ENCODE assay signal across 13 cellular contexts in genomic region chr18:13541621-13542519, GRCh38.
A peak's percentile ranks its signal among the peaks of the same experiment; 100 is the strongest.
DNase-seq lines count a peak whose midpoint lies in the region; ATAC-seq and TF ChIP-seq lines count a peak whose summit lies in the region.
"Had no signal": no experiment of that assay in that cellular context is flagged by ENCODE, and none has a peak within 500 bp of the region (broad histone marks: within the 10 kb centered on the region; RNA-seq: fewer than 3 reads in every experiment).

No MANE protein-coding gene starts in this region.

- intact Hi-C loops in left ventricle myocardium inferior (cut with micrococcal nuclease) (no loop called here), prostate gland (cut with DNase I) (no loop called here)

- H3K9me3 ChIP-seq in left ventricle myocardium inferior (replicated peaks) (no peaks in the 10 kb centered on the region), prostate gland (no peaks in the 10 kb centered on the region)
- H3K9me3 ChIP-seq: lower lobe of right lung had no signal

- ATAC-seq in stimulated activated naive B cell treated with anti-CD40 and anti-IgM and Interleukin-4, amounts not matched to agents 10 μg/mL and 1 μg/mL and 100 μg/mL, for 72 hours (replicated peaks), result no peak
- no peak for ATAC-seq in GM18520 (IDR thresholded peaks at IDR 0.05; ENCODE audit: unreplicated experiment)

- H3K27me3 Mint-ChIP-seq in stimulated activated naive B cell treated with anti-CD40 and anti-IgM and Interleukin-4, amounts not matched to agents 10 μg/mL and 1 μg/mL and 100 μg/mL, for 72 hours, result no peaks in the 10 kb centered on the region
- H3K27me3 Mint-ChIP-seq: CD4-positive, alpha-beta memory T cell had no signal

- H3K36me3 ChIP-seq in left ventricle myocardium inferior, result no peaks in the 10 kb centered on the region
- no peaks in the 10 kb centered on the region for H3K36me3 ChIP-seq in prostate gland
- H3K36me3 ChIP-seq: lower lobe of right lung had no signal

- TF ChIP-seq POLR2A in prostate gland (IDR thresholded peaks at IDR 0.05), result no peak

- DNase-seq in Caki2 (ENCODE audit: low read depth), result peak; percentile 8
- peak; percentile 52 for DNase-seq in NCI-H2029 (lab: John Stamatoyannopoulos, UW)
- DNase-seq in left ventricle myocardium inferior, result no peak
- DNase-seq in prostate gland (ENCODE audit: low spot score), result peak; percentile 72
- DNase-seq in stimulated activated CD4-positive, alpha-beta T cell treated with anti-CD3 and anti-CD28 coated beads, Interleukin-15, amount 100 ng/mL, for 24 hours, result no peak
- DNase-seq in stimulated activated naive B cell treated with anti-CD40 and anti-IgM and Interleukin-4, amounts not matched to agents 10 μg/mL and 1 μg/mL and 100 μg/mL, for 72 hours, result no peak
- DNase-seq in glomerular visceral epithelial cell (ENCODE audit: extremely low spot score), result no peak
- DNase-seq: CD4-positive, alpha-beta memory T cell; lower lobe of right lung; stimulated activated CD4-positive, alpha-beta T cell treated with anti-CD3 and anti-CD28 coated beads, Interleukin-2, amount 100 ng/mL, for 48 hours; stimulated activated naive CD4-positive, alpha-beta T cell treated with Interleukin-2 at 50 U/mL for 16 hours had no signal

- H3K27me3 ChIP-seq in left ventricle myocardium inferior (ENCODE audit: low read depth), result no peaks in the 10 kb centered on the region
- H3K27me3 ChIP-seq in prostate gland (replicated peaks; ENCODE audit: insufficient read depth), result no peaks in the 10 kb centered on the region

- no peak for TF ChIP-seq CTCF in left ventricle myocardium inferior (IDR thresholded peaks at IDR 0.05; ENCODE audit: borderline replicate concordance)
- TF ChIP-seq CTCF in prostate gland (IDR thresholded peaks at IDR 0.05), result no peak

- H3K9me3 Mint-ChIP-seq in stimulated activated naive B cell treated with anti-CD40 and anti-IgM and Interleukin-4, amounts not matched to agents 10 μg/mL and 1 μg/mL and 100 μg/mL, for 72 hours, result no peaks in the 10 kb centered on the region
- H3K9me3 Mint-ChIP-seq: CD4-positive, alpha-beta memory T cell had no signal

- peaks cover 58% of the 10 kb centered on the region for H3K4me1 ChIP-seq in left ventricle myocardium inferior
- peaks cover 41% of the 10 kb centered on the region for H3K4me1 ChIP-seq in prostate gland (replicated peaks)
- H3K4me1 ChIP-seq: parathyroid adenoma had no signal

- no peak overlapping the region for H3K4me3 Mint-ChIP-seq in stimulated activated naive B cell treated with anti-CD40 and anti-IgM and Interleukin-4, amounts not matched to agents 10 μg/mL and 1 μg/mL and 100 μg/mL, for 72 hours
- H3K4me3 Mint-ChIP-seq: CD4-positive, alpha-beta memory T cell had no signal

- no peak overlapping the region for H3K27ac Mint-ChIP-seq in stimulated activated naive B cell treated with anti-CD40 and anti-IgM and Interleukin-4, amounts not matched to agents 10 μg/mL and 1 μg/mL and 100 μg/mL, for 72 hours

- peaks cover 37 to 50% of the 10 kb centered on the region in 2 donors for H3K4me1 Mint-ChIP-seq in stimulated activated naive B cell treated with anti-CD40 and anti-IgM and Interleukin-4, amounts not matched to agents 10 μg/mL and 1 μg/mL and 100 μg/mL, for 72 hours

- in situ Hi-C loops in Caki2 (cut with HindIII; ENCODE audit: low pct_unique_long_range_greater_than_20kb, low sequenced_read_pairs), result no loop called here

- H3K36me3 Mint-ChIP-seq in stimulated activated naive B cell treated with anti-CD40 and anti-IgM and Interleukin-4, amounts not matched to agents 10 μg/mL and 1 μg/mL and 100 μg/mL, for 72 hours, result peaks cover 6 to 20% of the 10 kb centered on the region in 2 donors

- peak overlapping the region; percentile 78 for H3K27ac ChIP-seq in left ventricle myocardium inferior (replicated peaks)
- peak overlapping the region in 1 of 2 donors; percentile 39 for H3K27ac ChIP-seq in prostate gland
- H3K27ac ChIP-seq: lower lobe of right lung, parathyroid adenoma had no signal

- H3K4me3 ChIP-seq in left ventricle myocardium inferior (no peak overlapping the region), prostate gland (peak overlapping the region in 1 of 2 donors; percentile 6)
- H3K4me3 ChIP-seq: lower lobe of right lung had no signal

- 49% methylated on average over 12 of the region's 13 CpGs for WGBS in prostate gland

Comparison
In these comparisons a context has a peak if more than half of its experiments do, and no peak if none do; other contexts are left out.
1. DNase-seq: peak in Caki2 (single experiment), NCI-H2029 (single experiment) and prostate gland (single experiment); none in left ventricle myocardium inferior (single experiment), stimulated activated CD4-positive, alpha-beta T cell treated with anti-CD3 and anti-CD28 coated beads, Interleukin-15, amount 100 ng/mL, for 24 hours (single experiment), stimulated activated naive B cell treated with anti-CD40 and anti-IgM and Interleukin-4, amounts not matched to agents 10 μg/mL and 1 μg/mL and 100 μg/mL, for 72 hours (single experiment) and glomerular visceral epithelial cell (single experiment).